ENCODE assay signal across 8 cellular contexts in genomic region chr5:150763023-150763793, GRCh38. TPM values are rescaled to one million over a fixed set of nuclear protein-coding genes. Genes with fewer than 3 reads are reported as not detected.
DNase-seq lines count a peak whose midpoint lies in the region; ATAC-seq, FAIRE-seq and TF ChIP-seq lines count a peak whose summit lies in the region.

No MANE protein-coding gene starts in this region.

- FAIRE-seq in small intestine (lab: Jason Lieb, UNC): no peak

- peak; percentile 29 for DNase-seq in DMS79 treated with DMSO at 0.1 percent for 48 hours (lab: John Stamatoyannopoulos, UW)
- no peak for DNase-seq in DMS79 (lab: John Stamatoyannopoulos, UW)
- DNase-seq in SK-N-MC (ENCODE audit: low read depth, low spot score): no peak
- peak in 1 of 2 donors; percentile 47 for DNase-seq in heart right ventricle
- peak; percentile 76 to 77 for DNase-seq in tibial artery
- no peak for DNase-seq in small intestine

- ATAC-seq in heart right ventricle: peak in 1 of 8 donors; percentile 27
- no peak for ATAC-seq in GM18907 (IDR thresholded peaks at IDR 0.05; ENCODE audit: unreplicated experiment)
- no peak for ATAC-seq in HG03039 (IDR thresholded peaks at IDR 0.05; ENCODE audit: unreplicated experiment)

- H3K4me3 ChIP-seq in SK-N-MC: no peak overlapping the region
- H3K4me3 ChIP-seq in heart right ventricle: no peak overlapping the region
- no peak overlapping the region for H3K4me3 ChIP-seq in tibial artery
- H3K4me3 ChIP-seq in small intestine (ENCODE audit: low read depth in 1 of 2, low read length in 2 of 2): no peak overlapping the region

- no peak for TF ChIP-seq CTCF in heart right ventricle (IDR thresholded peaks at IDR 0.05)
- TF ChIP-seq CTCF in tibial artery (IDR thresholded peaks at IDR 0.05): no peak

- H3K36me3 ChIP-seq in SK-N-MC (ENCODE audit: insufficient read depth, low read length): no peaks in the 10 kb centered on the region
- no peaks in the 10 kb centered on the region for H3K36me3 ChIP-seq in heart right ventricle
- no peaks in the 10 kb centered on the region for H3K36me3 ChIP-seq in tibial artery
- H3K36me3 ChIP-seq in small intestine (ENCODE audit: control insufficient read depth in 2 of 2, insufficient read depth in 2 of 2, low read length in 2 of 2): no peaks in the 10 kb centered on the region

- H3K9me3 ChIP-seq in SK-N-MC (ENCODE audit: low read depth, low read length) (no peaks in the 10 kb centered on the region), heart right ventricle (no peaks in the 10 kb centered on the region), tibial artery (no peaks in the 10 kb centered on the region), small intestine (ENCODE audit: control insufficient read depth, low read depth) (no peaks in the 10 kb centered on the region)

- H3K27me3 ChIP-seq in heart right ventricle (no peaks in the 10 kb centered on the region), tibial artery (peaks cover 0 to 2% of the 10 kb centered on the region in 2 donors), small intestine (ENCODE audit: control insufficient read depth in 2 of 2, insufficient read depth in 2 of 2, low read length in 2 of 2) (no peaks in the 10 kb centered on the region)

- 39 to 47% methylated on average over 7 of the region's 7 CpGs for WGBS in heart right ventricle, 2 donors
- 52 to 60% (median 58%) methylated on average over 7 of the region's 7 CpGs for WGBS in small intestine, 3 donors

- no peak overlapping the region for H3K9ac ChIP-seq in SK-N-MC (ENCODE audit: insufficient read length)

- intact Hi-C loops in heart right ventricle (cut with DNase I): no loop called here
- intact Hi-C loops in tibial artery (cut with DNase I; ENCODE audit: low total_unique reads): no loop called here

- H3K27ac ChIP-seq in SK-N-MC (peak overlapping the region; percentile 42), heart right ventricle (peak overlapping the region in 9 of 10 donors; percentile 11 to 92 (median 36)), tibial artery (peak overlapping the region; percentile 8 to 17), small intestine (ENCODE audit: low read depth in 1 of 2, low read length in 1 of 2) (peak overlapping the region in 1 of 2 donors; percentile 55)

- H3K4me1 ChIP-seq in heart right ventricle (peaks cover 0 to 67% (median under 1%) of the 10 kb centered on the region in 9 donors), tibial artery (peaks cover 0 to 6% (median 0%) of the 10 kb centered on the region in 4 donors), small intestine (ENCODE audit: control insufficient read depth in 2 of 2, insufficient read depth in 1 of 2, low read depth in 1 of 2, low read length in 1 of 2) (no peaks in the 10 kb centered on the region)

RNA-seq across cellular contexts. Expression of gene DCTN4, which starts 4.4 kb away (rescaled TPM):
- total RNA-seq in heart right ventricle: 10 to 100 TPM; 42.9 to 68.3 (median 58.2) TPM
- polyA plus RNA-seq in heart right ventricle (10 to 100 TPM; 20.0 TPM), small intestine (10 to 100 TPM; 15.7 to 21.9 (median 17.9) TPM)

RNA-seq across cellular contexts. Expression of gene SMIM3, which starts 15.3 kb away (rescaled TPM):
- total RNA-seq in heart right ventricle: 10 to 100 TPM in 6 of 10 donors, 1 to 10 TPM in 4; 7.1 to 24.2 (median 10.9) TPM
- polyA plus RNA-seq in heart right ventricle: 10 to 100 TPM; 18.8 to 41.5 TPM
- polyA plus RNA-seq in small intestine: 10 to 100 TPM; 16.3 to 24.6 (median 24.3) TPM

Comparison
In these comparisons a context has a peak if more than half of its experiments do, and no peak if none do; other contexts are left out.
1. DNase-seq: peak in DMS79 treated with DMSO at 0.1 percent for 48 hours (single experiment) and tibial artery (2 of 2); none in DMS79 (single experiment), SK-N-MC (single experiment) and small intestine (single experiment).